In the genomic region with DNA sequence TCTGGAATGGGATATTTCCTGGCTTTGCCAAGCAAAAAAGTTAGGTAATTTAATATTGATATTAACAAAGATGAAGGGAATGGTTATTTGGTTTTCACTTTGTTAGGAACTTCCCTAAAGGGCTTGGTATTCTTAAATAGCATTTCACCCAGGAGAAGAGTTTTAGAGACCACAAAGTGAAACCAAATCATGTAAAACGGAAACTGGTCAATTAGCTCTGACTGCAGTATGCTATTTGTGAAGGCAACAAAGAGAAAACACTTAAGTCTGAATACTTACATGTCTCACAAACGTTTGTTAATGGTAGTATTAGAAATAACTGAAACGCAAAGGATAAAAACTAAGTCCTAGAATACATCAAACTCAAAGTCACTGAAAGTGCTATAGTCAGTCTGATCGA, we compare ENCODE assay signal across 10 cellular contexts.
DNase-seq lines count a peak whose midpoint lies in the region; ATAC-seq and TF ChIP-seq lines count a peak whose summit lies in the region.
"Had no signal": no experiment of that assay in that cellular context is flagged by ENCODE, and none has a peak within 500 bp of the region (broad histone marks: within the 10 kb centered on the region; RNA-seq: fewer than 3 reads in every experiment).

No MANE protein-coding gene starts in this region.

- TF ChIP-seq POLR2A in GM18505 (IDR thresholded peaks at IDR 0.05; ENCODE audit: borderline replicate concordance, extremely low read depth, insufficient read depth, insufficient read length): no peak

- DNase-seq in effector memory CD8-positive, alpha-beta T cell: no peak
- no peak for DNase-seq in posterior cingulate gyrus
- no peak for DNase-seq in stimulated activated CD4-positive, alpha-beta T cell treated with anti-CD3 and anti-CD28 coated beads, Interleukin-4, amount 100 ng/mL, for 1 hour
- DNase-seq in retina: no peak
- DNase-seq: activated CD4-positive, alpha-beta T cell treated with anti-CD3 and anti-CD28 coated beads, Interleukin-2, amount 10 ng/mL, durations not matched to agents 7 days and 5 days; NCI-H1417 treated with DMSO at 0.1 percent for 48 hours had no signal

- peak; percentile 70 for ATAC-seq in GM18505 (IDR thresholded peaks at IDR 0.05; ENCODE audit: unreplicated experiment)
- peak; percentile 81 for ATAC-seq in GM21447 (IDR thresholded peaks at IDR 0.05; ENCODE audit: unreplicated experiment)
- peak; percentile 67 for ATAC-seq in HG03196 (IDR thresholded peaks at IDR 0.05; ENCODE audit: unreplicated experiment)
- peak; percentile 44 for ATAC-seq in effector memory CD8-positive, alpha-beta T cell (replicated peaks)
- no peak for ATAC-seq in HG03457 (IDR thresholded peaks at IDR 0.05; ENCODE audit: unreplicated experiment)

- H3K9me3 Mint-ChIP-seq in effector memory CD8-positive, alpha-beta T cell: no peaks in the 10 kb centered on the region
- H3K9me3 Mint-ChIP-seq: activated CD4-positive, alpha-beta T cell treated with anti-CD3 and anti-CD28 coated beads, Interleukin-2, amount 10 ng/mL, durations not matched to agents 7 days and 5 days had no signal

- intact Hi-C loops in posterior cingulate gyrus (cut with DNase I): loop anchor here (2.0 kb wide), 1 partner anchor 1070 kb away; no protein-coding TSS in a partner anchor

- no peaks in the 10 kb centered on the region for H3K27me3 Mint-ChIP-seq in effector memory CD8-positive, alpha-beta T cell
- H3K27me3 Mint-ChIP-seq: activated CD4-positive, alpha-beta T cell treated with anti-CD3 and anti-CD28 coated beads, Interleukin-2, amount 10 ng/mL, durations not matched to agents 7 days and 5 days had no signal

- peak overlapping the region in 1 of 2 donors; percentile 19 for H3K27ac Mint-ChIP-seq in effector memory CD8-positive, alpha-beta T cell

- peak overlapping the region in 1 of 2 donors; percentile 16 for H3K4me3 Mint-ChIP-seq in effector memory CD8-positive, alpha-beta T cell
- H3K4me3 Mint-ChIP-seq: activated CD4-positive, alpha-beta T cell treated with anti-CD3 and anti-CD28 coated beads, Interleukin-2, amount 10 ng/mL, durations not matched to agents 7 days and 5 days had no signal

- no peaks in the 10 kb centered on the region for H3K36me3 Mint-ChIP-seq in effector memory CD8-positive, alpha-beta T cell (ENCODE audit: insufficient read depth)

- peaks cover 0 to 5% of the 10 kb centered on the region in 2 donors for H3K4me1 Mint-ChIP-seq in effector memory CD8-positive, alpha-beta T cell (ENCODE audit: low read depth in 2 of 2)
